1 cellular context compared by ENCODE assay signal in the genomic region with DNA sequence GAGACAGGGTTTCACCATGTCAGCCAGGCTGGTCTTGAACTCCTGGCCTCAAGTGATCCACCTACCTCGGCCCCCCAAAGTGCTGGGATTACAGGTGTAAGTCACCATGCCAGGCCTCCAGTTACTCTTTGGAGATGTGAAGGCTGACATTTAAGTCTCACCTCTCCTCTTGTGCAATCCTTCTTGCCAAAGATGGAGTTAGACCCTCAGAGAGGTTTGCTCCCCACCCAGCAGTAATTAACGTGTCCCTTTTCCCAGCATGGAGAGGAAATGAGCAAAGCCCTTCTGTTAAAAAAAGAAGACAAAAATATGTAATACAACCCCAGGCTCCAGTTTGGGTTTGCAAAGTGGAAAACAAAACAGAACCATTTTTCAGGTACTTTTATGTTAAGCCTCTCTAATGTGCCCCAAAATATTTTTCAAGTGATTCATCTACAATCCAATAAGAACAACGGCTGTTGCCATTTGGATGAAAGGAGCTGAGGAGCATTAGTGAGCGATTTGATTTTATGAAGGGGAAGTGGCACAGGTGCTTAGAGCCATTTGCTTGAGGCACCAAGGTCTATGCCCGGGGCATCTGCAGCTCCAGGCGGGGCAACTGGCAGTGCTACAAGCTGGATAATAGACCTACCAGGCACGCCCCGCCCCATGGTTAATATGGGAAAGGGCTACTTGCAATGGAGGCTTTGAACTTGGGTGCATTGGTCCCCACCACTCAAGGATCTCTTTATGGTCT.
TF ChIP-seq lines count a peak whose summit lies in the region.

No MANE protein-coding gene starts in this region.

TF ChIP-seq in HCT116, 20 proteins besides CTCF, POLR2A, EP300 and RAD21 (continued from another document):
- TF ChIP-seq CEBPB (IDR thresholded peaks at IDR 0.05; ENCODE audit: low read depth) (peak; percentile 69), POLR2AphosphoS5 (IDR thresholded peaks at IDR 0.05; ENCODE audit: low read depth, low read length) (no peak), SRF (IDR thresholded peaks at IDR 0.05; ENCODE audit: low read depth) (peak; percentile 50; the same call in 1 of the 2 replicates), EGR1 (IDR thresholded peaks at IDR 0.05; ENCODE audit: low read depth) (no peak), ZNF274 (IDR thresholded peaks at IDR 0.05; ENCODE audit: low read depth, low read length) (no peak), TCF7L2 (IDR thresholded peaks at IDR 0.05; ENCODE audit: borderline replicate concordance, extremely low read depth, insufficient read depth, insufficient read length) (peak; percentile 53), EZH2 (IDR thresholded peaks at IDR 0.05) (no peak), CBX3 (IDR thresholded peaks at IDR 0.05; ENCODE audit: low read depth) (0 out of 2 replicates have a peak, but pooled peaks have one; percentile 11), JUND (IDR thresholded peaks at IDR 0.05) (peak; percentile 65), ZFX (IDR thresholded peaks at IDR 0.05) (no peak), FOSL1 (IDR thresholded peaks at IDR 0.05; ENCODE audit: low read depth) (peak; percentile 40), EZH2phosphoT487 (IDR thresholded peaks at IDR 0.05; ENCODE audit: borderline replicate concordance) (no peak), ELF1 (IDR thresholded peaks at IDR 0.05; ENCODE audit: borderline replicate concordance, low read depth) (no peak)
- TF ChIP-seq, protein P1, sequence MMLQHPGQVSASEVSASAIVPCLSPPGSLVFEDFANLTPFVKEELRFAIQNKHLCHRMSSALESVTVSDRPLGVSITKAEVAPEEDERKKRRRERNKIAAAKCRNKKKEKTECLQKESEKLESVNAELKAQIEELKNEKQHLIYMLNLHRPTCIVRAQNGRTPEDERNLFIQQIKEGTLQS (IDR thresholded peaks at IDR 0.05) = no peak
- TF ChIP-seq, protein P2, sequence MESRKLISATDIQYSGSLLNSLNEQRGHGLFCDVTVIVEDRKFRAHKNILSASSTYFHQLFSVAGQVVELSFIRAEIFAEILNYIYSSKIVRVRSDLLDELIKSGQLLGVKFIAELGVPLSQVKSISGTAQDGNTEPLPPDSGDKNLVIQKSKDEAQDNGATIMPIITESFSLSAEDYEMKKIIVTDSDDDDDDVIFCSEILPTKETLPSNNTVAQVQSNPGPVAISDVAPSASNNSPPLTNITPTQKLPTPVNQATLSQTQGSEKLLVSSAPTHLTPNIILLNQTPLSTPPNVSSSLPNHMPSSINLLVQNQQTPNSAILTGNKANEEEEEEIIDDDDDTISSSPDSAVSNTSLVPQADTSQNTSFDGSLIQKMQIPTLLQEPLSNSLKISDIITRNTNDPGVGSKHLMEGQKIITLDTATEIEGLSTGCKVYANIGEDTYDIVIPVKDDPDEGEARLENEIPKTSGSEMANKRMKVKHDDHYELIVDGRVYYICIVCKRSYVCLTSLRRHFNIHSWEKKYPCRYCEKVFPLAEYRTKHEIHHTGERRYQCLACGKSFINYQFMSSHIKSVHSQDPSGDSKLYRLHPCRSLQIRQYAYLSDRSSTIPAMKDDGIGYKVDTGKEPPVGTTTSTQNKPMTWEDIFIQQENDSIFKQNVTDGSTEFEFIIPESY (IDR thresholded peaks at IDR 0.05; ENCODE audit: extremely low read depth, insufficient replicate concordance, low read length) = no peak
- TF ChIP-seq, protein P3, sequence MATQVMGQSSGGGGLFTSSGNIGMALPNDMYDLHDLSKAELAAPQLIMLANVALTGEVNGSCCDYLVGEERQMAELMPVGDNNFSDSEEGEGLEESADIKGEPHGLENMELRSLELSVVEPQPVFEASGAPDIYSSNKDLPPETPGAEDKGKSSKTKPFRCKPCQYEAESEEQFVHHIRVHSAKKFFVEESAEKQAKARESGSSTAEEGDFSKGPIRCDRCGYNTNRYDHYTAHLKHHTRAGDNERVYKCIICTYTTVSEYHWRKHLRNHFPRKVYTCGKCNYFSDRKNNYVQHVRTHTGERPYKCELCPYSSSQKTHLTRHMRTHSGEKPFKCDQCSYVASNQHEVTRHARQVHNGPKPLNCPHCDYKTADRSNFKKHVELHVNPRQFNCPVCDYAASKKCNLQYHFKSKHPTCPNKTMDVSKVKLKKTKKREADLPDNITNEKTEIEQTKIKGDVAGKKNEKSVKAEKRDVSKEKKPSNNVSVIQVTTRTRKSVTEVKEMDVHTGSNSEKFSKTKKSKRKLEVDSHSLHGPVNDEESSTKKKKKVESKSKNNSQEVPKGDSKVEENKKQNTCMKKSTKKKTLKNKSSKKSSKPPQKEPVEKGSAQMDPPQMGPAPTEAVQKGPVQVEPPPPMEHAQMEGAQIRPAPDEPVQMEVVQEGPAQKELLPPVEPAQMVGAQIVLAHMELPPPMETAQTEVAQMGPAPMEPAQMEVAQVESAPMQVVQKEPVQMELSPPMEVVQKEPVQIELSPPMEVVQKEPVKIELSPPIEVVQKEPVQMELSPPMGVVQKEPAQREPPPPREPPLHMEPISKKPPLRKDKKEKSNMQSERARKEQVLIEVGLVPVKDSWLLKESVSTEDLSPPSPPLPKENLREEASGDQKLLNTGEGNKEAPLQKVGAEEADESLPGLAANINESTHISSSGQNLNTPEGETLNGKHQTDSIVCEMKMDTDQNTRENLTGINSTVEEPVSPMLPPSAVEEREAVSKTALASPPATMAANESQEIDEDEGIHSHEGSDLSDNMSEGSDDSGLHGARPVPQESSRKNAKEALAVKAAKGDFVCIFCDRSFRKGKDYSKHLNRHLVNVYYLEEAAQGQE (IDR thresholded peaks at IDR 0.05; ENCODE audit: low read depth) = no peak
